ENCODE assay signal across 10 cellular contexts in the genomic region with DNA sequence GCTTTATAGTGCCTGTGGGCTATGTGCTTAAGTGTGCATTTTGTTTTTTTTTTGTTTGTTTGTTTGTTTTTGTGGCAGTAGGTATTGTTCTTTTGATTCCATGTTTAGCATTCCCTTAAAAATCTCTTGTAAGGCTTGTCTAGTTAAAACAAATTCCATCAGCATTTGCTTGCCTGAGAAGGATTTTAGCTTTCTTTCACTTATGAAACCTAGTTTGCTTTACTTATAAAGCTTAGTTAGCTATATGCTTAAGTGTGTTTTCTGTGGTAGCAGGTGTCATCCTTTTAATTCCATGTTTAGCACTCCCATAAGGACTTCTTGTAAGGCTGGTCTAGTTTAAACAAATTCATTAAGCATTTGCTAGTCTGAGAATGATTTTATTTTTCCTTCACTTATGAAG.
"Had no signal": no experiment of that assay in that cellular context is flagged by ENCODE, and none has a peak within 500 bp of the region (broad histone marks: within the 10 kb centered on the region; RNA-seq: fewer than 3 reads in every experiment).

No MANE protein-coding gene starts in this region.

- H3K36me3 ChIP-seq: HAP-1 had no signal

- H3K4me3 ChIP-seq: GM23248, GM23338, HAP-1 had no signal

- H3K4me1 ChIP-seq: HAP-1 had no signal

- H3K27ac ChIP-seq: GM23248 had no signal

- FAIRE-seq: H1, H54 had no signal

- DNase-seq: GM23248, GOT3, H7, H9, HCEC 1CT, HFFc6 had no signal
